ENCODE assay signal across 8 cellular contexts in genomic region chr3:157179365-157179803, GRCh38.
"Had no signal": no experiment of that assay in that cellular context is flagged by ENCODE, and none has a peak within 500 bp of the region (broad histone marks: within the 10 kb centered on the region; RNA-seq: fewer than 3 reads in every experiment).

No MANE protein-coding gene starts in this region.

- ATAC-seq: HepG2, K562 had no signal

- FAIRE-seq: HepG2, HTR-8/SVneo, K562 had no signal

- H3K27me3 Mint-ChIP-seq: IgD-negative memory B cell had no signal

- H3K27ac ChIP-seq: HL-60 had no signal

- DNase-seq: IMR-90, KBM-7, KG1 had no signal

- H3K4me3 ChIP-seq: K562 had no signal
